In genomic region chr2:218985021-218985324, GRCh38 we compare ENCODE assay signal across 1 cellular context.
TF ChIP-seq lines count a peak whose summit lies in the region.

Gene FEV, minus strand, starts transcription at chr2:218985184. Its CDS starts 109 bp downstream, at chr2:218985075.

TF ChIP-seq in GM23338, 12 proteins besides CTCF, POLR2A, EP300 and RAD21 (continued from another document):
- no peak for TF ChIP-seq ZNF462 (CRISPR knock-in tag; IDR thresholded peaks at IDR 0.05)
- no peak for TF ChIP-seq JUNB (IDR thresholded peaks at IDR 0.05; ENCODE audit: unreplicated experiment)
